Comparison of ENCODE assay signal across 27 cellular contexts in the genomic region with DNA sequence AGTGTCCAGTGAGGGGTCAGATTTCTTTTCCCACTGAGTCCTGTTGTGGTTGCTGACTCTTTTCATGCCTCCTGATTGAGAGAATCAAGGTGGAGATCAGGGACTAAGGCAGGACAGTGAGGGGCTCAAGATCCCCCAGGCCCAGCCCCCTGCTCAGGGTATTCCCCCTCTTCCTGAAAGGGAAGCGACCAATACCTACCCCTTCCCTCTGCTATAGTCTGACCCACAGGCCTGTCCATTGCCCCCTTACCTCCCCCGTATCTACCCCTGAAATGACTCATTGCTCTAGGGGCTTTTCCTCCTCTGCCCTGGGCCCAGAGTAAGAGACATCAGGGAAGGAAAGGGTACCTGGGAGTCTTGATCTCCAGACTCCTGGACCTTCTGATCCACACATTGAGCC.
"Had no signal": no experiment of that assay in that cellular context is flagged by ENCODE, and none has a peak within 500 bp of the region (broad histone marks: within the 10 kb centered on the region; RNA-seq: fewer than 3 reads in every experiment).

No MANE protein-coding gene starts in this region.

- H3K4me3 Mint-ChIP-seq: stimulated activated effector memory CD8-positive, alpha-beta T cell treated with anti-CD3 and anti-CD28 coated beads, Interleukin-12 subunit alpha, Interleukin-12 subunit beta, amount 100 ng/mL, for 72 hours; stimulated activated memory B cell treated with anti-CD40 and anti-IgM and Interleukin-4, amounts not matched to agents 10 μg/mL and 1 μg/mL and 100 μg/mL, for 72 hours; stimulated activated naive B cell treated with anti-CD40 and anti-IgM and Interleukin-4, amounts not matched to agents 10 μg/mL and 1 μg/mL and 100 μg/mL, for 72 hours; stimulated activated naive CD8-positive, alpha-beta T cell treated with anti-CD3 and anti-CD28 coated beads, Interleukin-15, amount 100 ng/mL, for 72 hours; stimulated activated naive CD8-positive, alpha-beta T cell treated with anti-CD3 and anti-CD28 coated beads, Interleukin-15, Interleukin-2, amounts not matched to agents 100 ng/mL and 50 ng/mL, for 24 hours; type B pancreatic cell had no signal

- H3K4me1 Mint-ChIP-seq: stimulated activated effector memory CD8-positive, alpha-beta T cell treated with anti-CD3 and anti-CD28 coated beads, Interleukin-12 subunit alpha, Interleukin-12 subunit beta, amount 100 ng/mL, for 72 hours; stimulated activated memory B cell treated with anti-CD40 and anti-IgM and Interleukin-4, amounts not matched to agents 10 μg/mL and 1 μg/mL and 100 μg/mL, for 72 hours; stimulated activated naive B cell treated with anti-CD40 and anti-IgM and Interleukin-4, amounts not matched to agents 10 μg/mL and 1 μg/mL and 100 μg/mL, for 72 hours; stimulated activated naive CD8-positive, alpha-beta T cell treated with anti-CD3 and anti-CD28 coated beads, Interleukin-15, amount 100 ng/mL, for 72 hours had no signal

- ATAC-seq: stimulated activated effector memory CD8-positive, alpha-beta T cell treated with anti-CD3 and anti-CD28 coated beads, Interleukin-12 subunit alpha, Interleukin-12 subunit beta, amount 100 ng/mL, for 72 hours; stimulated activated memory B cell treated with anti-CD40 and anti-IgM and Interleukin-4, amounts not matched to agents 10 μg/mL and 1 μg/mL and 100 μg/mL, for 72 hours; stimulated activated naive B cell treated with anti-CD40 and anti-IgM and Interleukin-4, amounts not matched to agents 10 μg/mL and 1 μg/mL and 100 μg/mL, for 72 hours; stimulated activated naive CD8-positive, alpha-beta T cell treated with anti-CD3 and anti-CD28 coated beads, Interleukin-15, amount 100 ng/mL, for 72 hours; stimulated activated naive CD8-positive, alpha-beta T cell treated with anti-CD3 and anti-CD28 coated beads, Interleukin-15, Interleukin-2, amounts not matched to agents 100 U/mL and 50 U/mL, for 24 hours; upper lobe of right lung had no signal

- H3K9me3 Mint-ChIP-seq: stimulated activated memory B cell treated with anti-CD40 and anti-IgM and Interleukin-4, amounts not matched to agents 10 μg/mL and 1 μg/mL and 100 μg/mL, for 72 hours had no signal

- H3K27ac Mint-ChIP-seq: stimulated activated effector memory CD8-positive, alpha-beta T cell treated with anti-CD3 and anti-CD28 coated beads, Interleukin-12 subunit alpha, Interleukin-12 subunit beta, amount 100 ng/mL, for 72 hours; stimulated activated memory B cell treated with anti-CD40 and anti-IgM and Interleukin-4, amounts not matched to agents 10 μg/mL and 1 μg/mL and 100 μg/mL, for 72 hours; stimulated activated naive B cell treated with anti-CD40 and anti-IgM and Interleukin-4, amounts not matched to agents 10 μg/mL and 1 μg/mL and 100 μg/mL, for 72 hours; stimulated activated naive CD8-positive, alpha-beta T cell treated with anti-CD3 and anti-CD28 coated beads, Interleukin-15, amount 100 ng/mL, for 72 hours; stimulated activated naive CD8-positive, alpha-beta T cell treated with anti-CD3 and anti-CD28 coated beads, Interleukin-15, Interleukin-2, amounts not matched to agents 100 ng/mL and 50 ng/mL, for 24 hours; type B pancreatic cell had no signal

- H3K27ac ChIP-seq: stomach, suprapubic skin, testis, thoracic aorta, thyroid gland, tibial artery, transverse colon, upper lobe of left lung, upper lobe of right lung, uterus, vagina had no signal

- H3K36me3 Mint-ChIP-seq: stimulated activated effector memory CD8-positive, alpha-beta T cell treated with anti-CD3 and anti-CD28 coated beads, Interleukin-12 subunit alpha, Interleukin-12 subunit beta, amount 100 ng/mL, for 72 hours; stimulated activated memory B cell treated with anti-CD40 and anti-IgM and Interleukin-4, amounts not matched to agents 10 μg/mL and 1 μg/mL and 100 μg/mL, for 72 hours; stimulated activated naive B cell treated with anti-CD40 and anti-IgM and Interleukin-4, amounts not matched to agents 10 μg/mL and 1 μg/mL and 100 μg/mL, for 72 hours; type B pancreatic cell had no signal

- H3K27me3 ChIP-seq: stomach, suprapubic skin, testis, thyroid gland, tibial artery, transverse colon, upper lobe of left lung, upper lobe of right lung, uterus, vagina had no signal

- H3K9me3 ChIP-seq: stomach, suprapubic skin, testis, thoracic aorta, thyroid gland, tibial artery, transverse colon, upper lobe of left lung, upper lobe of right lung, uterus, vagina had no signal

- DNase-seq: stimulated activated CD4-positive, alpha-beta T cell treated with anti-CD3 and anti-CD28 coated beads, Interleukin-2, amount 100 ng/mL, for 48 hours; stimulated activated CD4-positive, alpha-beta T cell treated with anti-CD3 and anti-CD28 coated beads, Interleukin-4, amount 100 ng/mL, for 1 hour; stimulated activated CD4-positive, alpha-beta T cell treated with anti-CD3 and anti-CD28 coated beads, Interleukin-4, amount 100 ng/mL, for 24 hours; stimulated activated CD4-positive, alpha-beta T cell treated with anti-CD3 and anti-CD28 coated beads, Interleukin-4, amount 100 ng/mL, for 4 hours; stimulated activated CD8-positive, alpha-beta memory T cell treated with anti-CD3 and anti-CD28 coated beads, Interleukin-4, amount 100 ng/mL, for 48 hours; stimulated activated naive B cell treated with anti-CD40 and anti-IgM and Interleukin-4, amounts not matched to agents 10 μg/mL and 1 μg/mL and 100 μg/mL, for 72 hours; stimulated activated naive CD4-positive, alpha-beta T cell; stimulated activated naive CD4-positive, alpha-beta T cell treated with Interleukin-2 at 50 U/mL for 16 hours; stimulated activated naive CD8-positive, alpha-beta T cell treated with anti-CD3 and anti-CD28 coated beads, Interleukin-15, amount 100 ng/mL, for 72 hours; stimulated activated naive CD8-positive, alpha-beta T cell treated with anti-CD3 and anti-CD28 coated beads, Interleukin-15, Interleukin-2, amounts not matched to agents 100 U/mL and 50 U/mL, for 24 hours; stomach; substantia nigra; testis; thyroid gland; tibial artery; transverse colon; trophoblast cell; upper lobe of left lung; upper lobe of right lung; uterus had no signal

- H3K27me3 Mint-ChIP-seq: stimulated activated memory B cell treated with anti-CD40 and anti-IgM and Interleukin-4, amounts not matched to agents 10 μg/mL and 1 μg/mL and 100 μg/mL, for 72 hours; stimulated activated naive B cell treated with anti-CD40 and anti-IgM and Interleukin-4, amounts not matched to agents 10 μg/mL and 1 μg/mL and 100 μg/mL, for 72 hours; stimulated activated naive CD8-positive, alpha-beta T cell treated with anti-CD3 and anti-CD28 coated beads, Interleukin-15, amount 100 ng/mL, for 72 hours; stimulated activated naive CD8-positive, alpha-beta T cell treated with anti-CD3 and anti-CD28 coated beads, Interleukin-15, Interleukin-2, amounts not matched to agents 100 ng/mL and 50 ng/mL, for 24 hours; type B pancreatic cell had no signal

- H3K4me1 ChIP-seq: stomach, suprapubic skin, testis, thyroid gland, tibial artery, transverse colon, upper lobe of left lung, upper lobe of right lung, uterus, vagina had no signal

- H3K4me3 ChIP-seq: stomach, suprapubic skin, testis, thoracic aorta, thyroid gland, tibial artery, transverse colon, upper lobe of left lung, upper lobe of right lung, uterus, vagina had no signal

- H3K36me3 ChIP-seq: stomach, suprapubic skin, thoracic aorta, thyroid gland, tibial artery, transverse colon, upper lobe of left lung, upper lobe of right lung, uterus, vagina had no signal
